18 cellular contexts compared by ENCODE assay signal in the genomic region with DNA sequence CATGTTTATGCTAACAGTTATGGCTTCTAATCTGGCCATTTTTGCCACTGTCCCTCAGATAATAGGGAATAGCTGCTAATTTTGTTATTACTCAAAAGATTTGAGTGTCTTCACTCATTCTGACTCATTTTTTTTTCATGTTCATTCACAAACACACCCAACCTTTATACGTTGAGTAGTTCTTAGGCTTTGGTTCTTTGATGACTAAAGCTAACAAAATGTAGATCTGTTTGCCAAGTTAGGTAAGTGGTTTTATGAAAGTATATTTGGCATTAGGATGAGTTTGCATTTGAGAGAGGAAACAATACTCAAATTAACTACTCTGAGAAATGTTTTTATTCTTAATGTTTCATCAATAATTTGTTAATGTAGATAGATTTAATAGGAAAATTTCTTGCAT. TPM values are rescaled to one million over a fixed set of nuclear protein-coding genes. Genes with fewer than 3 reads are reported as not detected.
A peak's percentile ranks its signal among the peaks of the same experiment; 100 is the strongest.
DNase-seq lines count a peak whose midpoint lies in the region; ATAC-seq, FAIRE-seq and TF ChIP-seq lines count a peak whose summit lies in the region.
"Had no signal": no experiment of that assay in that cellular context is flagged by ENCODE, and none has a peak within 500 bp of the region (broad histone marks: within the 10 kb centered on the region; RNA-seq: fewer than 3 reads in every experiment).

No MANE protein-coding gene starts in this region.

- 0% methylated on average over 1 of the region's 1 CpG for WGBS in A549 (ENCODE audit: missing lambda C conversion rate)

- H3K27me3 Mint-ChIP-seq in HFFc6 (ENCODE audit: insufficient read depth) = no peaks in the 10 kb centered on the region
- H3K27me3 Mint-ChIP-seq: activated CD4-positive, alpha-beta memory T cell treated with anti-CD3 and anti-CD28 coated beads for 36 hours had no signal

- DNase-seq in A549 (ENCODE audit: low read depth in 1 of 2, low spot score in 1 of 2) = peak; percentile 71 to 77
- peak; percentile 48 for DNase-seq in HFFc6
- DNase-seq in amniotic epithelial cell (ENCODE audit: low read depth) = peak; percentile 81
- peak; percentile 60 for DNase-seq in glomerular visceral epithelial cell (ENCODE audit: extremely low spot score)
- DNase-seq in RPMI8226 = no peak
- no peak for DNase-seq in T1000 (lab: John Stamatoyannopoulos, UW)
- DNase-seq in NCI-H1105 (lab: John Stamatoyannopoulos, UW) = no peak
- DNase-seq: activated CD4-positive, alpha-beta memory T cell treated with anti-CD3 and anti-CD28 coated beads for 36 hours; activated naive CD4-positive, alpha-beta T cell; AML-193; head of caudate nucleus; nucleus accumbens; OCI-M1; stimulated activated CD4-positive, alpha-beta T cell treated with anti-CD3 and anti-CD28 coated beads, Interleukin-15, amount 100 ng/mL, for 24 hours had no signal

- POLR2A ChIA-PET in A549 (lab: Yijun Ruan, JAX) = interaction anchor here (0.7 to 10.2 kb wide), 2 partner anchors 26 to 78 kb away, joined by 3 to 217 read pairs; partner anchors contain the start of gene ZNF18

- no peaks in the 10 kb centered on the region for H3K9me3 ChIP-seq in A549
- H3K9me3 ChIP-seq: vagina had no signal

- TF ChIP-seq EP300 in A549 (IDR thresholded peaks at IDR 0.05) = no peak

- H3K4me3 Mint-ChIP-seq in HFFc6 = peak overlapping the region; percentile 50
- H3K4me3 Mint-ChIP-seq: activated CD4-positive, alpha-beta memory T cell treated with anti-CD3 and anti-CD28 coated beads for 36 hours had no signal

- TF ChIP-seq RAD21 in A549 (conservative IDR thresholded peaks at IDR 0.05 in 1 of 2, IDR thresholded peaks at IDR 0.05 in 1 of 2) = no peak

- peaks cover 44% of the 10 kb centered on the region for H3K4me1 ChIP-seq in A549

- no peaks in the 10 kb centered on the region for H3K36me3 Mint-ChIP-seq in HFFc6 (ENCODE audit: low read depth)

- peak overlapping the region; percentile 52 for H3K27ac Mint-ChIP-seq in HFFc6
- H3K27ac Mint-ChIP-seq: activated CD4-positive, alpha-beta memory T cell treated with anti-CD3 and anti-CD28 coated beads for 36 hours had no signal

- CTCF ChIA-PET in A549 (lab: Yijun Ruan, JAX) = interaction anchor here (0.9 to 1.6 kb wide), 6 partner anchors 18 to 55 kb away, joined by 3 to 4 read pairs (median 4); partner anchors contain the start of gene ZNF18

- no peak overlapping the region for H3K4me3 ChIP-seq in A549
- H3K4me3 ChIP-seq: lung, vagina had no signal

- FAIRE-seq in A549 (lab: Jason Lieb, UNC) = peak; percentile 98

- no peak for TF ChIP-seq POLR2A in A549 (IDR thresholded peaks at IDR 0.05; ENCODE audit: low read length)

- H3K4me2 ChIP-seq in A549 = peak overlapping the region; percentile 95
- H3K4me2 ChIP-seq: KMS-11 had no signal

- H3K27ac ChIP-seq in A549 = peak overlapping the region; percentile 48 to 67
- H3K27ac ChIP-seq: KMS-11, vagina had no signal

- TF ChIP-seq CTCF in A549 (IDR thresholded peaks at IDR 0.05) (no peak), HFFc6 (IDR thresholded peaks at IDR 0.05) (no peak)

- no peaks in the 10 kb centered on the region for H3K9me3 Mint-ChIP-seq in HFFc6
- H3K9me3 Mint-ChIP-seq: activated CD4-positive, alpha-beta memory T cell treated with anti-CD3 and anti-CD28 coated beads for 36 hours had no signal

- peaks cover 53% of the 10 kb centered on the region for H3K4me1 Mint-ChIP-seq in HFFc6 (ENCODE audit: low read depth)

- peak in 1 of 2 experiments; percentile 34; a peak in 3 of 6 replicates for ATAC-seq in A549
- no peak for ATAC-seq in HG03354 (IDR thresholded peaks at IDR 0.05; ENCODE audit: poor library complexity, severe bottlenecking, unreplicated experiment)

TF ChIP-seq in A549, 52 proteins besides CTCF, POLR2A, EP300 and RAD21:
- TF ChIP-seq CEBPB (IDR thresholded peaks at IDR 0.05) (peak in 1 of 2 experiments; percentile 62; a peak in 1 of 4 replicates), MAFK (IDR thresholded peaks at IDR 0.05; ENCODE audit: partially characterized antibody) (peak; percentile 38), RARB (CRISPR knock-in tag; IDR thresholded peaks at IDR 0.05) (no peak), ESRRA (IDR thresholded peaks at IDR 0.05; ENCODE audit: borderline replicate concordance, low read length) (no peak), JUNB (IDR thresholded peaks at IDR 0.05) (peak; percentile 74), HOXB13 (CRISPR knock-in tag; IDR thresholded peaks at IDR 0.05; ENCODE audit: low read depth) (no peak), FOXS1 (CRISPR knock-in tag; IDR thresholded peaks at IDR 0.05) (no peak), SREBF2 (IDR thresholded peaks at IDR 0.05) (no peak), FOSL2 (IDR thresholded peaks at IDR 0.05) (peak; percentile 81), FOSL2 (CRISPR knock-in tag; IDR thresholded peaks at IDR 0.05) (peak; percentile 88), PHF8 (IDR thresholded peaks at IDR 0.05; ENCODE audit: borderline replicate concordance, low read depth) (no peak), HES2 (IDR thresholded peaks at IDR 0.05) (no peak), KDM1A (IDR thresholded peaks at IDR 0.05; ENCODE audit: low read depth) (no peak), HOXA7 (CRISPR knock-in tag; IDR thresholded peaks at IDR 0.05) (no peak), TFCP2L1 (CRISPR knock-in tag; IDR thresholded peaks at IDR 0.05) (no peak)
- TF ChIP-seq, protein P1, sequence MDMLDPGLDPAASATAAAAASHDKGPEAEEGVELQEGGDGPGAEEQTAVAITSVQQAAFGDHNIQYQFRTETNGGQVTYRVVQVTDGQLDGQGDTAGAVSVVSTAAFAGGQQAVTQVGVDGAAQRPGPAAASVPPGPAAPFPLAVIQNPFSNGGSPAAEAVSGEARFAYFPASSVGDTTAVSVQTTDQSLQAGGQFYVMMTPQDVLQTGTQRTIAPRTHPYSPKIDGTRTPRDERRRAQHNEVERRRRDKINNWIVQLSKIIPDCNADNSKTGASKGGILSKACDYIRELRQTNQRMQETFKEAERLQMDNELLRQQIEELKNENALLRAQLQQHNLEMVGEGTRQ (IDR thresholded peaks at IDR 0.05) = no peak
- TF ChIP-seq, protein P2, sequence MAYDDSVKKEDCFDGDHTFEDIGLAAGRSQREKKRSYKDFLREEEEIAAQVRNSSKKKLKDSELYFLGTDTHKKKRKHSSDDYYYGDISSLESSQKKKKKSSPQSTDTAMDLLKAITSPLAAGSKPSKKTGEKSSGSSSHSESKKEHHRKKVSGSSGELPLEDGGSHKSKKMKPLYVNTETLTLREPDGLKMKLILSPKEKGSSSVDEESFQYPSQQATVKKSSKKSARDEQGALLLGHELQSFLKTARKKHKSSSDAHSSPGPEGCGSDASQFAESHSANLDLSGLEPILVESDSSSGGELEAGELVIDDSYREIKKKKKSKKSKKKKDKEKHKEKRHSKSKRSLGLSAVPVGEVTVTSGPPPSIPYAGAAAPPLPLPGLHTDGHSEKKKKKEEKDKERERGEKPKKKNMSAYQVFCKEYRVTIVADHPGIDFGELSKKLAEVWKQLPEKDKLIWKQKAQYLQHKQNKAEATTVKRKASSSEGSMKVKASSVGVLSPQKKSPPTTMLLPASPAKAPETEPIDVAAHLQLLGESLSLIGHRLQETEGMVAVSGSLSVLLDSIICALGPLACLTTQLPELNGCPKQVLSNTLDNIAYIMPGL (CRISPR knock-in tag; IDR thresholded peaks at IDR 0.05; ENCODE audit: borderline replicate concordance) = no peak

RNA-seq across cellular contexts. Expression of gene MAP2K4, which starts 3.7 kb away (rescaled TPM):
- polyA plus RNA-seq in A549 (2011; rRNA removed) (47.7 and 49.7 TPM in 2 replicates), A549 (2017; fragmentation: RNase III; extraction: RNeasy Plus Mini Kit Qiagen cat#74134 plus additional on column Dnase treatment) (27.9 to 30.5 TPM (median 28.9 TPM) in 3 replicates)
- polyA plus RNA-seq in A549 (2012; cell fraction: cytosol; rRNA removed) = 10.9 and 12.8 TPM in 2 replicates
- polyA plus RNA-seq in A549 (2012; cell fraction: nucleus; rRNA removed) = 6.8 and 9.6 TPM in 2 replicates
- polyA minus RNA-seq in A549 (2011; rRNA and poly(A)+ RNA removed) = 30.0 TPM in 2 replicates
- total RNA-seq in HFFc6 (2021; fragmentation: NEBNext Ultra II Directional; extraction: Animal tissue kit (Norgen Biotek cat#: 25700)) = 10 to 100 TPM; 24.0 to 31.7 (median 26.9) TPM

RNA-seq across cellular contexts. Expression of gene ZNF18, which starts 27.1 kb away (rescaled TPM):
- polyA plus RNA-seq in A549 (2011; rRNA removed) = 12.3 and 12.6 TPM in 2 replicates
- polyA plus RNA-seq in A549 (2012; cell fraction: cytosol; rRNA removed) = 2.8 and 3.4 TPM in 2 replicates
- polyA plus RNA-seq in A549 (2012; cell fraction: nucleus; rRNA removed) = 3.5 and 5.6 TPM in 2 replicates
- 5.0 to 5.6 TPM (median 5.1 TPM) in 3 replicates for polyA plus RNA-seq in A549 (2017; fragmentation: RNase III; extraction: RNeasy Plus Mini Kit Qiagen cat#74134 plus additional on column Dnase treatment)
- 9.1 and 9.7 TPM in 2 replicates for polyA minus RNA-seq in A549 (2011; rRNA and poly(A)+ RNA removed)
- 1 to 10 TPM; 4.2 to 6.0 (median 4.6) TPM for total RNA-seq in HFFc6 (2021; fragmentation: NEBNext Ultra II Directional; extraction: Animal tissue kit (Norgen Biotek cat#: 25700))

Comparison
In these comparisons a context has a peak if more than half of its experiments do, and no peak if none do; other contexts are left out.
1. DNase-seq: peak in A549 (2 of 2), HFFc6 (single experiment), amniotic epithelial cell (single experiment) and glomerular visceral epithelial cell (single experiment); none in RPMI8226 (single experiment), T1000 (single experiment) and NCI-H1105 (single experiment).